ENCODE assay signal across 24 cellular contexts in the genomic region with DNA sequence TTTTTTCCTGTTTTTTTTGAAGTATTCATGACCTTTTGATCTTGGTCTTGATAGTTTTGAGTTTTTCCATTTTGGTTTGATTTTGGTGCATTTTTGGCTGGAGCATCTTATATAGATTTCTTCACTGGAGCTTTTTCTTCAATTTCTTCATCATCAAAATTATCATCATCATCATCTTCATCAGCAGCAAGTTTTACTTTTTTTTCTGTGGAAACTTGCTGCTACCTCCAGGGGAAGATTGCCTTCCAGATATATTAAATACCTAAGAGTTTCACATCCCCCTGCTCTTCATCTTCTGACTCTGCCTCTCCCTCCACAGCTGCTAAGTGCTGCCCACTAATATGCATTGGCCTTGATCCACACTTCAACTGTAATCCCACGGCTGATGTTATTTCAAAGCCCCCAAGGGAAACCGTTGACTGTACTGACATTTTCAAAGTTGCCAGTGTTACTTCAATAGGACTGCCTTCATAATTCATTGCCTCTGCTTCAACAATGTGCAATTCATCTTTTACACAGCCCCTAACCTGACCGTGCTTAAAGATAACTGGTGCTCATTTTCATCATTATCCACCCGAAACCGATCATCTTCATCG.
DNase-seq lines count a peak whose midpoint lies in the region; ATAC-seq and TF ChIP-seq lines count a peak whose summit lies in the region.
"Had no signal": no experiment of that assay in that cellular context is flagged by ENCODE, and none has a peak within 500 bp of the region (broad histone marks: within the 10 kb centered on the region; RNA-seq: fewer than 3 reads in every experiment).

No MANE protein-coding gene starts in this region.

- H3K4me3 ChIP-seq in IMR-90 (ENCODE audit: insufficient read depth, low read depth, low read length) (no peak overlapping the region), esophagus muscularis mucosa (no peak overlapping the region), lower lobe of right lung (no peak overlapping the region)
- H3K4me3 ChIP-seq: BLaER1 treated with 17β-estradiol and CSF1 and Interleukin-3, amounts not matched to agents 10 nM and 100 nM; GM12878; GM23248; HAP-1; Peyer's patch had no signal

- H2AFZ ChIP-seq in IMR-90 (replicated peaks; ENCODE audit: low read length, poor library complexity) = peak overlapping the region; percentile 43
- H2AFZ ChIP-seq: GM23248 had no signal

- H2BK20ac ChIP-seq in IMR-90 (ENCODE audit: low read depth, low read length) = no peak overlapping the region

- no peak overlapping the region for H4K5ac ChIP-seq in IMR-90 (ENCODE audit: low read depth, low read length)

- no peak overlapping the region for H3K27ac ChIP-seq in IMR-90 (ENCODE audit: insufficient read depth, low read length)
- H3K27ac ChIP-seq in esophagus muscularis mucosa (replicated peaks in 1 of 4) = no peak overlapping the region
- H3K27ac ChIP-seq in lower lobe of right lung = no peak overlapping the region
- H3K27ac ChIP-seq: BLaER1 treated with 17β-estradiol and CSF1 and Interleukin-3, amounts not matched to agents 10 nM and 100 nM; GM23248; KMS-11; Peyer's patch had no signal

- H3K56ac ChIP-seq in IMR-90 (ENCODE audit: extremely low read depth, insufficient read depth, low read length) = no peak overlapping the region

- no peak overlapping the region for H4K8ac ChIP-seq in IMR-90 (ENCODE audit: low read depth in 2 of 2, low read length in 2 of 2)

- TF ChIP-seq POLR2A in IMR-90 (IDR thresholded peaks at IDR 0.05; ENCODE audit: low read depth, low read length) (no peak), esophagus muscularis mucosa (IDR thresholded peaks at IDR 0.05; ENCODE audit: low read depth) (no peak)

- H3K9me3 ChIP-seq in IMR-90 (ENCODE audit: control insufficient read depth, insufficient read depth, low read length) (no peaks in the 10 kb centered on the region), esophagus muscularis mucosa (no peaks in the 10 kb centered on the region), lower lobe of right lung (no peaks in the 10 kb centered on the region)
- H3K9me3 ChIP-seq: BLaER1 treated with 17β-estradiol and CSF1 and Interleukin-3, amounts not matched to agents 10 nM and 100 nM; HAP-1; Peyer's patch had no signal

- TF ChIP-seq EP300 in esophagus muscularis mucosa (IDR thresholded peaks at IDR 0.05) = no peak

- H3K4me2 ChIP-seq in IMR-90 (ENCODE audit: low read depth, low read length) = no peak overlapping the region
- H3K4me2 ChIP-seq: KMS-11 had no signal

- H2BK5ac ChIP-seq in IMR-90 (ENCODE audit: low read depth, low read length, poor library complexity, severe bottlenecking) = no peak overlapping the region

- H4K91ac ChIP-seq in IMR-90 (ENCODE audit: insufficient read depth, low read depth, low read length) = no peak overlapping the region

- dilution Hi-C loops in IMR-90 (cut with HindIII; ENCODE audit: low sequenced_read_pairs, unreplicated experiment) = no loop called here

- H3K18ac ChIP-seq in IMR-90 (ENCODE audit: low read depth, low read length) = no peak overlapping the region

- H2BK120ac ChIP-seq in IMR-90 (ENCODE audit: low read depth, low read length) = no peak overlapping the region

- H3K27me3 ChIP-seq in IMR-90 (ENCODE audit: control insufficient read depth, insufficient read depth, low read length) (no peaks in the 10 kb centered on the region), esophagus muscularis mucosa (no peaks in the 10 kb centered on the region), lower lobe of right lung (ENCODE audit: low read depth) (no peaks in the 10 kb centered on the region)
- H3K27me3 ChIP-seq: BLaER1 treated with 17β-estradiol and CSF1 and Interleukin-3, amounts not matched to agents 10 nM and 100 nM; Peyer's patch had no signal

- no peaks in the 10 kb centered on the region for H3K9me1 ChIP-seq in IMR-90 (ENCODE audit: insufficient read depth, low read length)

- H3K4me1 ChIP-seq in IMR-90 (ENCODE audit: control insufficient read depth, insufficient read depth, low read length) (no peaks in the 10 kb centered on the region), esophagus muscularis mucosa (peaks cover 7 to 16% (median 13%) of the 10 kb centered on the region in 4 donors), lower lobe of right lung (peaks cover 8% of the 10 kb centered on the region)
- H3K4me1 ChIP-seq: Peyer's patch had no signal

- TF ChIP-seq CTCF in IMR-90 (conservative IDR thresholded peaks at IDR 0.05; ENCODE audit: low read depth, low read length) = no peak
- no peak for TF ChIP-seq CTCF in esophagus muscularis mucosa (IDR thresholded peaks at IDR 0.05)
- TF ChIP-seq CTCF in lower lobe of right lung (IDR thresholded peaks at IDR 0.05) = no peak

- ATAC-seq in IMR-90 (ENCODE audit: low read depth) (no peak), sciatic nerve (peak; percentile 39), GM18511 (IDR thresholded peaks at IDR 0.05; ENCODE audit: unreplicated experiment) (no peak), lower lobe of right lung (no peak), GM18519 (IDR thresholded peaks at IDR 0.05; ENCODE audit: low FRiP score, unreplicated experiment) (no peak), HG03354 (IDR thresholded peaks at IDR 0.05; ENCODE audit: poor library complexity, severe bottlenecking, unreplicated experiment) (no peak)
- ATAC-seq: CD8-positive, alpha-beta T cell; GM12878; HepG2 had no signal

- no peak overlapping the region for H2BK15ac ChIP-seq in IMR-90 (ENCODE audit: low read depth, low read length)

- no peak overlapping the region for H3K9ac ChIP-seq in IMR-90 (ENCODE audit: low read depth, low read length)
- H3K9ac ChIP-seq: BLaER1 treated with 17β-estradiol and CSF1 and Interleukin-3, amounts not matched to agents 10 nM and 100 nM; GM23248; KMS-11 had no signal

- POLR2A ChIA-PET in IMR-90 (lab: Charles Lee; ENCODE audit: unreplicated experiment) = no interaction called here

- H3K14ac ChIP-seq in IMR-90 (replicated peaks; ENCODE audit: low read depth, low read length) = no peak overlapping the region

- TF ChIP-seq RAD21 in IMR-90 (IDR thresholded peaks at IDR 0.05; ENCODE audit: low read length) = no peak

- BruUV-seq in IMR-90 (replicated peaks; lab: Mats Ljungman, UMichigan) = no TSS peak

- H3K4ac ChIP-seq in IMR-90 (ENCODE audit: low read depth, low read length) = no peak overlapping the region

- no peak overlapping the region for H2AK5ac ChIP-seq in IMR-90 (ENCODE audit: low read depth, low read length)

- no peak overlapping the region for H2AK9ac ChIP-seq in IMR-90 (replicated peaks; ENCODE audit: low read depth, low read length, poor library complexity)

- no peaks in the 10 kb centered on the region for H4K20me1 ChIP-seq in IMR-90 (ENCODE audit: insufficient read depth, low read length)
- H4K20me1 ChIP-seq: BLaER1 treated with 17β-estradiol and CSF1 and Interleukin-3, amounts not matched to agents 10 nM and 100 nM had no signal

- DNase-seq in IMR-90 (no peak), NCI-H524 treated with DMSO at 0.1 percent for 48 hours (lab: John Stamatoyannopoulos, UW) (peak; percentile 12), esophagus muscularis mucosa (ENCODE audit: extremely low spot score) (peak; percentile 64), sciatic nerve (ENCODE audit: low spot score) (no peak), lower lobe of right lung (no peak)
- DNase-seq: Calu3; CD8-positive, alpha-beta T cell; DMS53; EL; GM23248; NCI-H1436 treated with DMSO at 0.1 percent for 48 hours; NCI-H2029; NCI-H345; NCI-H69; NK-92 treated with Interleukin-12 subunit alpha and Interleukin-12 subunit beta, amount 100 ng/mL, for 24 hours; Peyer's patch had no signal

- H3K36me3 ChIP-seq in IMR-90 (ENCODE audit: control insufficient read depth, insufficient read depth, low read length) = no peaks in the 10 kb centered on the region
- no peaks in the 10 kb centered on the region for H3K36me3 ChIP-seq in esophagus muscularis mucosa
- no peaks in the 10 kb centered on the region for H3K36me3 ChIP-seq in lower lobe of right lung
- H3K36me3 ChIP-seq: BLaER1 treated with 17β-estradiol and CSF1 and Interleukin-3, amounts not matched to agents 10 nM and 100 nM; HAP-1; Peyer's patch had no signal

- H3K79me1 ChIP-seq in IMR-90 (ENCODE audit: low read depth in 1 of 2, low read length in 2 of 2) = no peaks in the 10 kb centered on the region

- CTCF ChIA-PET in IMR-90 (lab: Yijun Ruan, JAX) = no interaction called here

- WGBS in IMR-90 (ENCODE audit: extremely low coverage in 2 of 2, insufficient read length in 1 of 2), 2 experiments = 40% methylated on average over 3 of the region's 6 CpGs; no CpG with 5 or more reads in 1 of the 2 experiments
- 63% methylated on average over 6 of the region's 6 CpGs for WGBS in esophagus muscularis mucosa

- no peak overlapping the region for H3K23ac ChIP-seq in IMR-90 (ENCODE audit: low read depth, low read length)

- in situ Hi-C loops in IMR-90 (cut with MboI; ENCODE audit: low sequenced_read_pairs) = no loop called here

- intact Hi-C loops in IMR-90 (cut with micrococcal nuclease) = no loop called here
- intact Hi-C loops in esophagus muscularis mucosa (cut with DNase I) = no loop called here
- intact Hi-C loops in sciatic nerve (cut with DNase I) = no loop called here
- intact Hi-C loops in lower lobe of right lung (cut with DNase I) = no loop called here

TF ChIP-seq in IMR-90, 13 proteins besides CTCF, POLR2A, EP300 and RAD21 (continues in another document):
- TF ChIP-seq, protein P1, sequence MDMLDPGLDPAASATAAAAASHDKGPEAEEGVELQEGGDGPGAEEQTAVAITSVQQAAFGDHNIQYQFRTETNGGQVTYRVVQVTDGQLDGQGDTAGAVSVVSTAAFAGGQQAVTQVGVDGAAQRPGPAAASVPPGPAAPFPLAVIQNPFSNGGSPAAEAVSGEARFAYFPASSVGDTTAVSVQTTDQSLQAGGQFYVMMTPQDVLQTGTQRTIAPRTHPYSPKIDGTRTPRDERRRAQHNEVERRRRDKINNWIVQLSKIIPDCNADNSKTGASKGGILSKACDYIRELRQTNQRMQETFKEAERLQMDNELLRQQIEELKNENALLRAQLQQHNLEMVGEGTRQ (IDR thresholded peaks at IDR 0.05; ENCODE audit: low read depth, low read length) = no peak
- no peak for TF ChIP-seq CHD1 (IDR thresholded peaks at IDR 0.05; ENCODE audit: low read depth, low read length)
- TF ChIP-seq RCOR1 (IDR thresholded peaks at IDR 0.05; ENCODE audit: insufficient replicate concordance, low read length) = no peak
- TF ChIP-seq MXI1 (IDR thresholded peaks at IDR 0.05; ENCODE audit: borderline replicate concordance, low read depth, low read length) = no peak
- no peak for TF ChIP-seq SMC3 (IDR thresholded peaks at IDR 0.05; ENCODE audit: low read depth, low read length)
- TF ChIP-seq, protein P2, sequence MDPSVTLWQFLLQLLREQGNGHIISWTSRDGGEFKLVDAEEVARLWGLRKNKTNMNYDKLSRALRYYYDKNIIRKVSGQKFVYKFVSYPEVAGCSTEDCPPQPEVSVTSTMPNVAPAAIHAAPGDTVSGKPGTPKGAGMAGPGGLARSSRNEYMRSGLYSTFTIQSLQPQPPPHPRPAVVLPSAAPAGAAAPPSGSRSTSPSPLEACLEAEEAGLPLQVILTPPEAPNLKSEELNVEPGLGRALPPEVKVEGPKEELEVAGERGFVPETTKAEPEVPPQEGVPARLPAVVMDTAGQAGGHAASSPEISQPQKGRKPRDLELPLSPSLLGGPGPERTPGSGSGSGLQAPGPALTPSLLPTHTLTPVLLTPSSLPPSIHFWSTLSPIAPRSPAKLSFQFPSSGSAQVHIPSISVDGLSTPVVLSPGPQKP (IDR thresholded peaks at IDR 0.05; ENCODE audit: borderline replicate concordance, low read depth, low read length) = no peak
- no peak for TF ChIP-seq MAFK (IDR thresholded peaks at IDR 0.05; ENCODE audit: low read depth, low read length)

Comparison
In these comparisons a context has a peak if more than half of its experiments do, and no peak if none do; other contexts are left out.
1. DNase-seq: peak in NCI-H524 treated with DMSO at 0.1 percent for 48 hours (single experiment) and esophagus muscularis mucosa (single experiment); none in IMR-90 (single experiment), sciatic nerve (single experiment) and lower lobe of right lung (single experiment).